In genomic region chr10:112721080-112721698, GRCh38 we compare ENCODE assay signal across 8 cellular contexts.
A peak's percentile ranks its signal among the peaks of the same experiment; 100 is the strongest.
DNase-seq lines count a peak whose midpoint lies in the region; ATAC-seq and TF ChIP-seq lines count a peak whose summit lies in the region.

No MANE protein-coding gene starts in this region.

- H3K9me3 ChIP-seq in gastroesophageal sphincter: no peaks in the 10 kb centered on the region

- no peaks in the 10 kb centered on the region for H3K4me1 Mint-ChIP-seq in activated naive CD4-positive, alpha-beta T cell treated with anti-CD3 and anti-CD28 coated beads for 36 hours (ENCODE audit: low read depth)
- no peaks in the 10 kb centered on the region for H3K4me1 Mint-ChIP-seq in activated naive CD4-positive, alpha-beta T cell treated with anti-CD3 and anti-CD28 coated beads, Interleukin-2, amount 10 ng/mL, durations not matched to agents 7 days and 5 days

- ATAC-seq in HG03175 (IDR thresholded peaks at IDR 0.05; ENCODE audit: unreplicated experiment) (peak; percentile 84), gastroesophageal sphincter (no peak)

- H3K4me3 Mint-ChIP-seq in activated naive CD4-positive, alpha-beta T cell treated with anti-CD3 and anti-CD28 coated beads for 36 hours: no peak overlapping the region
- no peak overlapping the region for H3K4me3 Mint-ChIP-seq in activated naive CD4-positive, alpha-beta T cell treated with anti-CD3 and anti-CD28 coated beads, Interleukin-2, amount 10 ng/mL, durations not matched to agents 7 days and 5 days

- DNase-seq in activated naive CD4-positive, alpha-beta T cell treated with anti-CD3 and anti-CD28 coated beads for 36 hours: peak; percentile 14
- no peak for DNase-seq in activated naive CD4-positive, alpha-beta T cell treated with anti-CD3 and anti-CD28 coated beads, Interleukin-2, amount 10 ng/mL, durations not matched to agents 7 days and 5 days
- DNase-seq in SKM-1 treated with dmso at 0.1 percent for 144 hours (lab: John Stamatoyannopoulos, UW; ENCODE audit: unreplicated experiment) (peak; percentile 49), renal cortical epithelial cell (ENCODE audit: low read depth) (peak; percentile 66), NCI-H187 (lab: John Stamatoyannopoulos, UW) (no peak)
- no peak for DNase-seq in effector CD8-positive, alpha-beta T cell (lab: John Stamatoyannopoulos, UW)

- H3K27me3 Mint-ChIP-seq in activated naive CD4-positive, alpha-beta T cell treated with anti-CD3 and anti-CD28 coated beads for 36 hours (ENCODE audit: low read depth): no peaks in the 10 kb centered on the region
- no peaks in the 10 kb centered on the region for H3K27me3 Mint-ChIP-seq in activated naive CD4-positive, alpha-beta T cell treated with anti-CD3 and anti-CD28 coated beads, Interleukin-2, amount 10 ng/mL, durations not matched to agents 7 days and 5 days

- no peaks in the 10 kb centered on the region for H3K27me3 ChIP-seq in gastroesophageal sphincter

- no peaks in the 10 kb centered on the region for H3K36me3 ChIP-seq in gastroesophageal sphincter

- H3K27ac Mint-ChIP-seq in activated naive CD4-positive, alpha-beta T cell treated with anti-CD3 and anti-CD28 coated beads for 36 hours: no peak overlapping the region
- H3K27ac Mint-ChIP-seq in activated naive CD4-positive, alpha-beta T cell treated with anti-CD3 and anti-CD28 coated beads, Interleukin-2, amount 10 ng/mL, durations not matched to agents 7 days and 5 days: no peak overlapping the region

- H3K4me1 ChIP-seq in gastroesophageal sphincter: no peaks in the 10 kb centered on the region

- no peak overlapping the region for H3K27ac ChIP-seq in gastroesophageal sphincter

- H3K36me3 Mint-ChIP-seq in activated naive CD4-positive, alpha-beta T cell treated with anti-CD3 and anti-CD28 coated beads for 36 hours (ENCODE audit: low read depth): peaks cover 3% of the 10 kb centered on the region
- no peaks in the 10 kb centered on the region for H3K36me3 Mint-ChIP-seq in activated naive CD4-positive, alpha-beta T cell treated with anti-CD3 and anti-CD28 coated beads, Interleukin-2, amount 10 ng/mL, durations not matched to agents 7 days and 5 days

- CTCF ChIA-PET in activated naive CD4-positive, alpha-beta T cell treated with anti-CD3 and anti-CD28 coated beads for 36 hours (lab: Charles Lee): interaction anchor here (1.2 to 1.9 kb wide), 3 partner anchors 9 to 403 kb away, joined by 3 to 6 read pairs (median 5); no protein-coding TSS in a partner anchor
- CTCF ChIA-PET in activated naive CD4-positive, alpha-beta T cell treated with anti-CD3 and anti-CD28 coated beads, Interleukin-2, amount 10 ng/mL, durations not matched to agents 7 days and 5 days (lab: Charles Lee): interaction anchor here (0.6 to 1.8 kb wide), 7 partner anchors 15 to 665 kb away, joined by 3 to 7 read pairs (median 4); no protein-coding TSS in a partner anchor

- no peak overlapping the region for H3K4me3 ChIP-seq in gastroesophageal sphincter

- intact Hi-C loops in activated naive CD4-positive, alpha-beta T cell treated with anti-CD3 and anti-CD28 coated beads for 36 hours (cut with micrococcal nuclease): loop anchor here (1.0 kb wide), 3 partner anchors 387 to 664 kb away; no protein-coding TSS in a partner anchor

- TF ChIP-seq POLR2A in gastroesophageal sphincter (IDR thresholded peaks at IDR 0.05): no peak

- TF ChIP-seq EP300 in gastroesophageal sphincter (IDR thresholded peaks at IDR 0.05): no peak

- no peaks in the 10 kb centered on the region for H3K9me3 Mint-ChIP-seq in activated naive CD4-positive, alpha-beta T cell treated with anti-CD3 and anti-CD28 coated beads for 36 hours
- H3K9me3 Mint-ChIP-seq in activated naive CD4-positive, alpha-beta T cell treated with anti-CD3 and anti-CD28 coated beads, Interleukin-2, amount 10 ng/mL, durations not matched to agents 7 days and 5 days: no peaks in the 10 kb centered on the region

- 55 to 62% methylated on average over 4 to 5 of the region's 5 CpGs for WGBS in gastroesophageal sphincter (ENCODE audit: low coverage in 1 of 2), 2 donors

- peak; percentile 49 to 71 (median 66) for TF ChIP-seq CTCF in gastroesophageal sphincter (IDR thresholded peaks at IDR 0.05)

Comparison
In these comparisons a context has a peak if more than half of its experiments do, and no peak if none do; other contexts are left out.
1. DNase-seq: peak in activated naive CD4-positive, alpha-beta T cell treated with anti-CD3 and anti-CD28 coated beads for 36 hours (single experiment), SKM-1 treated with dmso at 0.1 percent for 144 hours (single experiment) and renal cortical epithelial cell (single experiment); none in activated naive CD4-positive, alpha-beta T cell treated with anti-CD3 and anti-CD28 coated beads, Interleukin-2, amount 10 ng/mL, durations not matched to agents 7 days and 5 days (single experiment), effector CD8-positive, alpha-beta T cell (single experiment) and NCI-H187 (0 of 2).